ENCODE assay signal across 20 cellular contexts in genomic region chr17:67385122-67385988, GRCh38. TPM values are rescaled to one million over a fixed set of nuclear protein-coding genes. Genes with fewer than 3 reads are reported as not detected.
A peak's percentile ranks its signal among the peaks of the same experiment; 100 is the strongest.
DNase-seq lines count a peak whose midpoint lies in the region; ATAC-seq lines count a peak whose summit lies in the region.
"Had no signal": no experiment of that assay in that cellular context is flagged by ENCODE, and none has a peak within 500 bp of the region (broad histone marks: within the 10 kb centered on the region; RNA-seq: fewer than 3 reads in every experiment).

No MANE protein-coding gene starts in this region.

- H3K9me3 Mint-ChIP-seq in activated naive CD8-positive, alpha-beta T cell treated with anti-CD3 and anti-CD28 coated beads, Interleukin-2, amount 10 ng/mL, durations not matched to agents 7 days and 5 days: no peaks in the 10 kb centered on the region

- H2AK5ac ChIP-seq in mesendoderm (ENCODE audit: low read length): no peak overlapping the region

- intact Hi-C loops in Right ventricle myocardium inferior (cut with DNase I): no loop called here
- intact Hi-C loops in cardiac septum (cut with DNase I): no loop called here

- H3K36me3 ChIP-seq in HUES64 (ENCODE audit: insufficient read depth, low read length): peaks cover 7% of the 10 kb centered on the region; the same call in 1 of the 2 replicates
- no peaks in the 10 kb centered on the region for H3K36me3 ChIP-seq in mesendoderm (ENCODE audit: control insufficient read depth, insufficient read depth, low read length)
- H3K36me3 ChIP-seq: adrenal gland, breast epithelium had no signal

- H3K9me3 ChIP-seq in HUES64 (ENCODE audit: insufficient read depth, low read depth, low read length): no peaks in the 10 kb centered on the region
- H3K9me3 ChIP-seq: adrenal gland, breast epithelium had no signal

- H3K36me3 Mint-ChIP-seq in activated naive CD8-positive, alpha-beta T cell treated with anti-CD3 and anti-CD28 coated beads, Interleukin-2, amount 10 ng/mL, durations not matched to agents 7 days and 5 days: peaks cover 35% of the 10 kb centered on the region

- H3K4ac ChIP-seq in mesendoderm (ENCODE audit: low read depth, low read length): no peak overlapping the region

- H3K79me2 ChIP-seq in mesendoderm (ENCODE audit: control insufficient read depth, insufficient read depth, low read length): peaks cover 40% of the 10 kb centered on the region

- H3K23ac ChIP-seq in mesendoderm (ENCODE audit: low read length): no peak overlapping the region

- H3K79me1 ChIP-seq in mesendoderm (ENCODE audit: low read length): peaks cover 9% of the 10 kb centered on the region

- peaks cover 43% of the 10 kb centered on the region for H3K4me1 Mint-ChIP-seq in activated naive CD8-positive, alpha-beta T cell treated with anti-CD3 and anti-CD28 coated beads, Interleukin-2, amount 10 ng/mL, durations not matched to agents 7 days and 5 days

- no peak overlapping the region for H3K56ac ChIP-seq in mesendoderm (ENCODE audit: low read length)

- no peak overlapping the region for H3K18ac ChIP-seq in mesendoderm (ENCODE audit: low read length)

- no peaks in the 10 kb centered on the region for H3K27me3 ChIP-seq in HUES64 (ENCODE audit: insufficient read depth, low read length)
- H3K27me3 ChIP-seq in mesendoderm (ENCODE audit: insufficient read depth, low read length, poor library complexity): no peaks in the 10 kb centered on the region
- H3K27me3 ChIP-seq: adrenal gland, breast epithelium had no signal

- no peak overlapping the region for H3K9ac ChIP-seq in HUES64 (ENCODE audit: low read depth, low read length)
- no peak overlapping the region for H3K9ac ChIP-seq in mesendoderm (ENCODE audit: low read length)

- H3K27ac Mint-ChIP-seq in activated naive CD8-positive, alpha-beta T cell treated with anti-CD3 and anti-CD28 coated beads, Interleukin-2, amount 10 ng/mL, durations not matched to agents 7 days and 5 days: peak overlapping the region; percentile 60

- H2BK5ac ChIP-seq in mesendoderm (ENCODE audit: low read length): no peak overlapping the region

- 97% methylated on average over 20 of the region's 20 CpGs for WGBS in HUES64
- no CpG with 5 or more reads among the region's 20 CpGs for WGBS in mesendoderm (ENCODE audit: extremely low coverage, insufficient coverage, low lambda C conversion rate)

- peak; percentile 70 for ATAC-seq in Right ventricle myocardium inferior
- no peak for ATAC-seq in activated naive CD8-positive, alpha-beta T cell treated with anti-CD3 and anti-CD28 coated beads, Interleukin-2, amount 10 ng/mL, durations not matched to agents 7 days and 5 days (ENCODE audit: low read depth)
- no peak for ATAC-seq in GM21390 (IDR thresholded peaks at IDR 0.05; ENCODE audit: unreplicated experiment)

- H3K4me3 ChIP-seq in HUES64 (ENCODE audit: low read length): no peak overlapping the region
- H3K4me3 ChIP-seq in mesendoderm (ENCODE audit: low read length): no peak overlapping the region
- H3K4me3 ChIP-seq: adrenal gland, breast epithelium, coronary artery, lung had no signal

- POLR2A ChIA-PET in activated naive CD8-positive, alpha-beta T cell treated with anti-CD3 and anti-CD28 coated beads, Interleukin-2, amount 10 ng/mL, durations not matched to agents 7 days and 5 days (lab: Charles Lee): interaction anchor here (1.2 to 1.6 kb wide), 3 partner anchors 15 to 90 kb away, joined by 5 to 8 read pairs (median 5); no protein-coding TSS in a partner anchor

- no peak overlapping the region for H2BK15ac ChIP-seq in mesendoderm (replicated peaks; ENCODE audit: low read depth)

- H3K4me2 ChIP-seq in mesendoderm (ENCODE audit: low read length): no peak overlapping the region

- peak overlapping the region; percentile 46; the same call in 1 of the 2 replicates for H3K27ac ChIP-seq in HUES64 (ENCODE audit: low read depth, low read length)
- no peak overlapping the region for H3K27ac ChIP-seq in mesendoderm (ENCODE audit: low read depth, low read length)
- H3K27ac ChIP-seq: adrenal gland, breast epithelium, coronary artery had no signal

- no peak overlapping the region for H3K4me3 Mint-ChIP-seq in activated naive CD8-positive, alpha-beta T cell treated with anti-CD3 and anti-CD28 coated beads, Interleukin-2, amount 10 ng/mL, durations not matched to agents 7 days and 5 days

- H3K4me1 ChIP-seq in HUES64 (ENCODE audit: insufficient read depth, low read length) (no peaks in the 10 kb centered on the region), mesendoderm (ENCODE audit: control insufficient read depth, low read depth, low read length) (no peaks in the 10 kb centered on the region)
- H3K4me1 ChIP-seq: breast epithelium had no signal

- H2BK120ac ChIP-seq in mesendoderm (ENCODE audit: low read depth, low read length): no peak overlapping the region

- H4K8ac ChIP-seq in mesendoderm (ENCODE audit: low read depth, low read length): no peak overlapping the region

- no peak for DNase-seq in Right ventricle myocardium inferior (ENCODE audit: missing footprints)
- DNase-seq in cardiac septum (ENCODE audit: low spot score): no peak
- no peak for DNase-seq in activated naive CD8-positive, alpha-beta T cell treated with anti-CD3 and anti-CD28 coated beads, Interleukin-2, amount 10 ng/mL, durations not matched to agents 7 days and 5 days
- DNase-seq in mesendoderm: peak; percentile 50
- DNase-seq in retina: no peak
- DNase-seq in NCI-H187 (lab: John Stamatoyannopoulos, UW): no peak
- DNase-seq: activated CD4-positive, alpha-beta T cell treated with anti-CD3 and anti-CD28 coated beads for 1 hour; activated T-cell treated with anti-CD3 and anti-CD28 coated beads for 4 hours; COR-L47; MV-4-11; NCI-H2029 treated with DMSO at 0.1 percent for 48 hours; NCI-H510A; NK-92 treated with Interleukin-12 subunit alpha and Interleukin-12 subunit beta, amount 100 ng/mL, for 24 hours; nucleus accumbens had no signal

- H4K5ac ChIP-seq in mesendoderm (ENCODE audit: low read length): no peak overlapping the region

- H3K27me3 Mint-ChIP-seq in activated naive CD8-positive, alpha-beta T cell treated with anti-CD3 and anti-CD28 coated beads, Interleukin-2, amount 10 ng/mL, durations not matched to agents 7 days and 5 days: no peaks in the 10 kb centered on the region

RNA-seq across cellular contexts. Expression of gene PITPNC1, which starts 8.3 kb away (rescaled TPM):
- total RNA-seq in Right ventricle myocardium inferior (13.8 TPM), cardiac septum (12.5 TPM)
- polyA plus RNA-seq in HUES64 (2013, experiment 1 of 2): 28.6 TPM
- polyA plus RNA-seq in HUES64 (2013, experiment 2 of 2): 26.1 TPM
- total RNA-seq in activated naive CD8-positive, alpha-beta T cell treated with anti-CD3 and anti-CD28 coated beads, Interleukin-2, amount 10 ng/mL, durations not matched to agents 7 days and 5 days: 100 to 1,000 TPM; 100 to 104 TPM
- 54.2 TPM for polyA plus RNA-seq in mesendoderm (2013, experiment 1 of 2)
- polyA plus RNA-seq in mesendoderm (2013, experiment 2 of 2): 52.1 TPM

RNA-seq across cellular contexts. Expression of gene PSMD12, which starts 19.0 kb away (rescaled TPM):
- total RNA-seq in Right ventricle myocardium inferior (45.5 TPM), cardiac septum (43.4 TPM)
- 71.3 TPM for polyA plus RNA-seq in HUES64 (2013, experiment 1 of 2)
- polyA plus RNA-seq in HUES64 (2013, experiment 2 of 2): 62.6 TPM
- total RNA-seq in activated naive CD8-positive, alpha-beta T cell treated with anti-CD3 and anti-CD28 coated beads, Interleukin-2, amount 10 ng/mL, durations not matched to agents 7 days and 5 days: 10 to 100 TPM; 39.8 to 40.5 TPM
- polyA plus RNA-seq in mesendoderm (2013, experiment 1 of 2): 86.5 TPM
- polyA plus RNA-seq in mesendoderm (2013, experiment 2 of 2): 87.8 TPM
